In the genomic region with DNA sequence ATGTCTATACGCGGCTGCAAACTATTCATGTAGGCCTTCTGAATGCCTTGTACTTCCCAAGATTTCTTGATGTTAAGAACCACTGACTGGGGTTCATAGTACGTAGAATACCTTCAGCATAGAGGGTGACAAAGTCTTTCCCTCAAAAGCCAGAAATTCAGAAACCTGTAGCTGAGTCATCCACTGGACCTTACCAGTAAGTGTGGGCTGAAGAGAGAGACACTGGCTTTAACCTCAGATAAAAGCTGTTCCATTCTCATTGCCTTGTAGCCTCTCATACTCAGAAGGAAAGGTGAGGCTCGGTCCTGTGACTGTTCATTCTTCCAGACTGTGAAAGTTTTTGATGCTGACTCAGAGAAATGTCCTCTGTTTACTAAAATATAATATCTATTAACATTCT, we compare ENCODE assay signal across 13 cellular contexts. TPM values are rescaled to one million over a fixed set of nuclear protein-coding genes. Genes with fewer than 3 reads are reported as not detected.
"Had no signal": no experiment of that assay in that cellular context is flagged by ENCODE, and none has a peak within 500 bp of the region (broad histone marks: within the 10 kb centered on the region; RNA-seq: fewer than 3 reads in every experiment).

No MANE protein-coding gene starts in this region.

RNA-seq across cellular contexts. Expression of a gene that starts 9.5 kb away (rescaled TPM):
- total RNA-seq: stomach, subcutaneous adipose tissue, suprapubic skin, temporal lobe, thoracic aorta, thyroid gland, tibial nerve, transverse colon, upper lobe of left lung, upper lobe of right lung, ureter, urinary bladder, vagina had no signal
